ENCODE assay signal across 9 cellular contexts in genomic region chr6:6751615-6752014, GRCh38.
DNase-seq lines count a peak whose midpoint lies in the region; ATAC-seq and TF ChIP-seq lines count a peak whose summit lies in the region.
"Had no signal": no experiment of that assay in that cellular context is flagged by ENCODE, and none has a peak within 500 bp of the region (broad histone marks: within the 10 kb centered on the region; RNA-seq: fewer than 3 reads in every experiment).

No MANE protein-coding gene starts in this region.

- intact Hi-C loops in activated CD4-positive, alpha-beta memory T cell treated with anti-CD3 and anti-CD28 coated beads for 36 hours (cut with micrococcal nuclease): loop anchor here (1.0 to 5.0 kb wide), 2 partner anchors 46 to 67 kb away; no protein-coding TSS in a partner anchor
- intact Hi-C loops in thyroid gland (cut with DNase I): no loop called here

- TF ChIP-seq CTCF in thyroid gland (IDR thresholded peaks at IDR 0.05): no peak

- no peaks in the 10 kb centered on the region for H3K36me3 ChIP-seq in mucosa of rectum (ENCODE audit: control insufficient read depth in 2 of 2, insufficient read depth in 2 of 2, low read length in 2 of 2)
- H3K36me3 ChIP-seq in thyroid gland: no peaks in the 10 kb centered on the region

- no peak for ATAC-seq in HG03439 (IDR thresholded peaks at IDR 0.05; ENCODE audit: unreplicated experiment)

- no peaks in the 10 kb centered on the region for H3K36me3 Mint-ChIP-seq in activated CD4-positive, alpha-beta memory T cell treated with anti-CD3 and anti-CD28 coated beads for 36 hours
- no peaks in the 10 kb centered on the region for H3K36me3 Mint-ChIP-seq in activated CD4-positive, alpha-beta memory T cell treated with anti-CD3 and anti-CD28 coated beads, Interleukin-2, amount 10 ng/mL, durations not matched to agents 7 days and 5 days (ENCODE audit: low read depth)
- no peaks in the 10 kb centered on the region for H3K36me3 Mint-ChIP-seq in activated T-cell treated with anti-CD3 and anti-CD28 coated beads, Interleukin-2, amount 50 U/mL, for 24 hours (ENCODE audit: low read depth)

- no peaks in the 10 kb centered on the region for H3K9me3 Mint-ChIP-seq in activated CD4-positive, alpha-beta memory T cell treated with anti-CD3 and anti-CD28 coated beads for 36 hours
- H3K9me3 Mint-ChIP-seq in activated CD4-positive, alpha-beta memory T cell treated with anti-CD3 and anti-CD28 coated beads, Interleukin-2, amount 10 ng/mL, durations not matched to agents 7 days and 5 days: no peaks in the 10 kb centered on the region
- no peaks in the 10 kb centered on the region for H3K9me3 Mint-ChIP-seq in activated T-cell treated with anti-CD3 and anti-CD28 coated beads, Interleukin-2, amount 50 U/mL, for 24 hours

- TF ChIP-seq POLR2A in thyroid gland (IDR thresholded peaks at IDR 0.05): no peak

- no peaks in the 10 kb centered on the region for H3K27me3 ChIP-seq in mucosa of rectum (ENCODE audit: control insufficient read depth in 2 of 2, insufficient read depth in 2 of 2, low read length in 2 of 2)
- no peaks in the 10 kb centered on the region for H3K27me3 ChIP-seq in thyroid gland

- no peak overlapping the region for H3K4me3 Mint-ChIP-seq in activated CD4-positive, alpha-beta memory T cell treated with anti-CD3 and anti-CD28 coated beads for 36 hours
- no peak overlapping the region for H3K4me3 Mint-ChIP-seq in activated CD4-positive, alpha-beta memory T cell treated with anti-CD3 and anti-CD28 coated beads, Interleukin-2, amount 10 ng/mL, durations not matched to agents 7 days and 5 days
- no peak overlapping the region for H3K4me3 Mint-ChIP-seq in activated T-cell treated with anti-CD3 and anti-CD28 coated beads, Interleukin-2, amount 50 U/mL, for 24 hours

- H3K27me3 Mint-ChIP-seq in activated CD4-positive, alpha-beta memory T cell treated with anti-CD3 and anti-CD28 coated beads for 36 hours: peaks cover 5% of the 10 kb centered on the region
- peaks cover 28% of the 10 kb centered on the region for H3K27me3 Mint-ChIP-seq in activated CD4-positive, alpha-beta memory T cell treated with anti-CD3 and anti-CD28 coated beads, Interleukin-2, amount 10 ng/mL, durations not matched to agents 7 days and 5 days
- peaks cover 3% of the 10 kb centered on the region for H3K27me3 Mint-ChIP-seq in activated T-cell treated with anti-CD3 and anti-CD28 coated beads, Interleukin-2, amount 50 U/mL, for 24 hours

- H3K9me3 ChIP-seq in mucosa of rectum (ENCODE audit: control insufficient read depth in 2 of 2, low read length in 2 of 2) (no peaks in the 10 kb centered on the region), thyroid gland (no peaks in the 10 kb centered on the region)

- POLR2A ChIA-PET in activated CD4-positive, alpha-beta memory T cell treated with anti-CD3 and anti-CD28 coated beads for 36 hours (lab: Charles Lee): no interaction called here
- POLR2A ChIA-PET in activated CD4-positive, alpha-beta memory T cell treated with anti-CD3 and anti-CD28 coated beads, Interleukin-2, amount 10 ng/mL, durations not matched to agents 7 days and 5 days (lab: Charles Lee): no interaction called here

- peak overlapping the region; percentile 53 to 57 for H3K4me3 ChIP-seq in mucosa of rectum (ENCODE audit: low read length in 2 of 2)
- H3K4me3 ChIP-seq in thyroid gland (replicated peaks in 1 of 3): no peak overlapping the region

- WGBS in thyroid gland, 2 donors: 63% methylated on average over 8 of the region's 8 CpGs

- H3K4me1 ChIP-seq in mucosa of rectum (ENCODE audit: control insufficient read depth in 2 of 2, insufficient read depth in 2 of 2, low read length in 2 of 2) (peaks cover 34 to 46% of the 10 kb centered on the region in 2 donors), thyroid gland (peaks cover 36 to 49% of the 10 kb centered on the region in 2 donors)

- peaks cover 23% of the 10 kb centered on the region for H3K4me1 Mint-ChIP-seq in activated CD4-positive, alpha-beta memory T cell treated with anti-CD3 and anti-CD28 coated beads for 36 hours (ENCODE audit: low read depth)
- peaks cover 26% of the 10 kb centered on the region for H3K4me1 Mint-ChIP-seq in activated CD4-positive, alpha-beta memory T cell treated with anti-CD3 and anti-CD28 coated beads, Interleukin-2, amount 10 ng/mL, durations not matched to agents 7 days and 5 days
- H3K4me1 Mint-ChIP-seq in activated T-cell treated with anti-CD3 and anti-CD28 coated beads, Interleukin-2, amount 50 U/mL, for 24 hours (ENCODE audit: low read depth): peaks cover 23% of the 10 kb centered on the region

- peak overlapping the region; percentile 95 to 97 for H3K27ac ChIP-seq in mucosa of rectum (ENCODE audit: low read depth in 2 of 2, low read length in 2 of 2)
- peak overlapping the region; percentile 61 to 78 (median 69) for H3K27ac ChIP-seq in thyroid gland

- H3K27ac Mint-ChIP-seq in activated CD4-positive, alpha-beta memory T cell treated with anti-CD3 and anti-CD28 coated beads for 36 hours: no peak overlapping the region
- H3K27ac Mint-ChIP-seq in activated CD4-positive, alpha-beta memory T cell treated with anti-CD3 and anti-CD28 coated beads, Interleukin-2, amount 10 ng/mL, durations not matched to agents 7 days and 5 days: no peak overlapping the region
- H3K27ac Mint-ChIP-seq in activated T-cell treated with anti-CD3 and anti-CD28 coated beads, Interleukin-2, amount 50 U/mL, for 24 hours: no peak overlapping the region

- H3K9ac ChIP-seq in mucosa of rectum (ENCODE audit: low read depth in 1 of 2, low read length in 2 of 2): peak overlapping the region; percentile 63 to 66

- DNase-seq in activated CD4-positive, alpha-beta memory T cell treated with anti-CD3 and anti-CD28 coated beads for 36 hours: peak; percentile 57
- no peak for DNase-seq in activated CD4-positive, alpha-beta memory T cell treated with anti-CD3 and anti-CD28 coated beads, Interleukin-2, amount 10 ng/mL, durations not matched to agents 7 days and 5 days
- peak; percentile 46 for DNase-seq in activated T-cell treated with anti-CD3 and anti-CD28 coated beads, Interleukin-2, amount 50 U/mL, for 24 hours
- DNase-seq in thyroid gland (no peak), hippocampal formation (lab: John Stamatoyannopoulos, UW) (no peak), NCI-H128 (lab: John Stamatoyannopoulos, UW; ENCODE audit: unreplicated experiment) (no peak)
- DNase-seq: NCI-H2029 had no signal

- CTCF ChIA-PET in activated CD4-positive, alpha-beta memory T cell treated with anti-CD3 and anti-CD28 coated beads for 36 hours (lab: Charles Lee): interaction anchor here (2.3 kb wide), 1 partner anchor 8 kb away, joined by 9 read pairs; no protein-coding TSS in a partner anchor
- CTCF ChIA-PET in activated CD4-positive, alpha-beta memory T cell treated with anti-CD3 and anti-CD28 coated beads, Interleukin-2, amount 10 ng/mL, durations not matched to agents 7 days and 5 days (lab: Charles Lee): no interaction called here

Comparison
In these comparisons a context has a peak if more than half of its experiments do, and no peak if none do; other contexts are left out.
1. DNase-seq: peak in activated CD4-positive, alpha-beta memory T cell treated with anti-CD3 and anti-CD28 coated beads for 36 hours (single experiment) and activated T-cell treated with anti-CD3 and anti-CD28 coated beads, Interleukin-2, amount 50 U/mL, for 24 hours (single experiment); none in activated CD4-positive, alpha-beta memory T cell treated with anti-CD3 and anti-CD28 coated beads, Interleukin-2, amount 10 ng/mL, durations not matched to agents 7 days and 5 days (single experiment), thyroid gland (0 of 2), hippocampal formation (0 of 2) and NCI-H128 (single experiment).
2. H3K4me3 ChIP-seq: peak in mucosa of rectum (2 of 2); none in thyroid gland (0 of 3).